1 cellular context compared by ENCODE assay signal in genomic region chr3:119562307-119562961, GRCh38.
TF ChIP-seq lines count a peak whose summit lies in the region.

No MANE protein-coding gene starts in this region.

TF ChIP-seq in GM12878, 131 proteins besides CTCF, POLR2A, EP300 and RAD21 (continued from another document and continues in another):
- TF ChIP-seq ZNF592 (IDR thresholded peaks at IDR 0.05), result no peak; the same call in 1 of the 2 replicates
- peak; percentile 66; the same call in 1 of the 2 replicates for TF ChIP-seq MTA2 (IDR thresholded peaks at IDR 0.05; ENCODE audit: low read depth)
- TF ChIP-seq CUX1 (IDR thresholded peaks at IDR 0.05; ENCODE audit: insufficient replicate concordance, low read depth, low read length), result no peak
- TF ChIP-seq DPF2 (IDR thresholded peaks at IDR 0.05), result peak; percentile 92
- TF ChIP-seq E2F8 (IDR thresholded peaks at IDR 0.05; ENCODE audit: low read depth, partially characterized antibody), result no peak
- peak; percentile 83; the same call in 1 of the 2 replicates for TF ChIP-seq MTA3 (IDR thresholded peaks at IDR 0.05; ENCODE audit: borderline replicate concordance, low read length)
- no peak for TF ChIP-seq STAT3 (IDR thresholded peaks at IDR 0.05; ENCODE audit: low read depth, low read length)
- peak; percentile 86 for TF ChIP-seq JUNB (IDR thresholded peaks at IDR 0.05)
- peak; percentile 33; the same call in 1 of the 2 replicates for TF ChIP-seq LARP7 (IDR thresholded peaks at IDR 0.05)
- TF ChIP-seq ZSCAN29 (IDR thresholded peaks at IDR 0.05), result peak; percentile 90
- peak; percentile 98 for TF ChIP-seq ATF7 (IDR thresholded peaks at IDR 0.05; ENCODE audit: low read depth)
- peak; percentile 83 for TF ChIP-seq ZBED1 (IDR thresholded peaks at IDR 0.05; ENCODE audit: borderline replicate concordance)
- TF ChIP-seq CEBPB (IDR thresholded peaks at IDR 0.05; ENCODE audit: borderline replicate concordance in 1 of 2, low read depth in 2 of 2, low read length in 2 of 2), result peak in 1 of 2 experiments; percentile 87; a peak in 2 of 4 replicates
- TF ChIP-seq ZNF384 (IDR thresholded peaks at IDR 0.05; ENCODE audit: borderline replicate concordance, low read depth, low read length), result no peak
- TF ChIP-seq KDM1A (IDR thresholded peaks at IDR 0.05; ENCODE audit: borderline replicate concordance), result no peak
- TF ChIP-seq SMAD1 (IDR thresholded peaks at IDR 0.05; ENCODE audit: low read depth, partially characterized antibody), result peak; percentile 90
- no peak for TF ChIP-seq SMARCA5 (IDR thresholded peaks at IDR 0.05)
- no peak for TF ChIP-seq WRNIP1 (IDR thresholded peaks at IDR 0.05; ENCODE audit: borderline replicate concordance, low read depth, low read length)
- TF ChIP-seq IRF4 (IDR thresholded peaks at IDR 0.05; ENCODE audit: low read depth, low read length), result 0 out of 2 replicates have a peak, but pooled peaks have one; percentile 25
- no peak for TF ChIP-seq PRDM15 (CRISPR knock-in tag; IDR thresholded peaks at IDR 0.05)
- peak; percentile 70 for TF ChIP-seq JUND (IDR thresholded peaks at IDR 0.05; ENCODE audit: low read depth, low read length)
- peak; percentile 18 to 71; a peak in 3 of 4 replicates for TF ChIP-seq BHLHE40 (IDR thresholded peaks at IDR 0.05; ENCODE audit: borderline replicate concordance in 1 of 2, low read depth in 2 of 2, low read length in 1 of 2)
- no peak for TF ChIP-seq RFX5 (IDR thresholded peaks at IDR 0.05; ENCODE audit: low read depth, low read length)
- peak; percentile 77 for TF ChIP-seq EED (IDR thresholded peaks at IDR 0.05; ENCODE audit: low read depth)
- peak; percentile 42; the same call in 1 of the 2 replicates for TF ChIP-seq ESRRA (IDR thresholded peaks at IDR 0.05; ENCODE audit: low read length)
- peak; percentile 71 for TF ChIP-seq TCF7 (IDR thresholded peaks at IDR 0.05; ENCODE audit: borderline replicate concordance)
- TF ChIP-seq BRCA1 (IDR thresholded peaks at IDR 0.05; ENCODE audit: low read depth, low read length), result no peak
- TF ChIP-seq SRF (IDR thresholded peaks at IDR 0.05; ENCODE audit: low read depth in 2 of 2, low read length in 2 of 2), result no peak; a peak in 1 of 4 replicates
- TF ChIP-seq CHD4 (IDR thresholded peaks at IDR 0.05), result no peak
- peak; percentile 87; the same call in 1 of the 2 replicates for TF ChIP-seq ZNF207 (IDR thresholded peaks at IDR 0.05; ENCODE audit: borderline replicate concordance)
- TF ChIP-seq KAT2A (conservative IDR thresholded peaks at IDR 0.05; ENCODE audit: control insufficient read depth, low read depth, low read length), result no peak
- TF ChIP-seq NFXL1 (IDR thresholded peaks at IDR 0.05; ENCODE audit: borderline replicate concordance), result no peak
- TF ChIP-seq USF1 (IDR thresholded peaks at IDR 0.05; ENCODE audit: borderline replicate concordance, extremely low read length, insufficient read depth, low read depth, low read length), result no peak
- TF ChIP-seq PAX8 (IDR thresholded peaks at IDR 0.05), result no peak
- TF ChIP-seq YY1 (IDR thresholded peaks at IDR 0.05; ENCODE audit: low read depth, low read length), result peak; percentile 30; the same call in 1 of the 2 replicates
- TF ChIP-seq RELA (IDR thresholded peaks at IDR 0.05; ENCODE audit: borderline replicate concordance, partially characterized antibody), result peak; percentile 99
- no peak for TF ChIP-seq SUPT20H (IDR thresholded peaks at IDR 0.05; ENCODE audit: borderline replicate concordance, control insufficient read depth, low read depth, low read length)
- TF ChIP-seq IRF3 (IDR thresholded peaks at IDR 0.05), result no peak
- TF ChIP-seq NR2F1 (conservative IDR thresholded peaks at IDR 0.05), result peak; percentile 69
- peak; percentile 67; the same call in 1 of the 2 replicates for TF ChIP-seq RB1 (IDR thresholded peaks at IDR 0.05; ENCODE audit: borderline replicate concordance)
- peak; percentile 92 for TF ChIP-seq SKIL (IDR thresholded peaks at IDR 0.05; ENCODE audit: low read depth, poor library complexity, severe bottlenecking)
